In the genomic region with DNA sequence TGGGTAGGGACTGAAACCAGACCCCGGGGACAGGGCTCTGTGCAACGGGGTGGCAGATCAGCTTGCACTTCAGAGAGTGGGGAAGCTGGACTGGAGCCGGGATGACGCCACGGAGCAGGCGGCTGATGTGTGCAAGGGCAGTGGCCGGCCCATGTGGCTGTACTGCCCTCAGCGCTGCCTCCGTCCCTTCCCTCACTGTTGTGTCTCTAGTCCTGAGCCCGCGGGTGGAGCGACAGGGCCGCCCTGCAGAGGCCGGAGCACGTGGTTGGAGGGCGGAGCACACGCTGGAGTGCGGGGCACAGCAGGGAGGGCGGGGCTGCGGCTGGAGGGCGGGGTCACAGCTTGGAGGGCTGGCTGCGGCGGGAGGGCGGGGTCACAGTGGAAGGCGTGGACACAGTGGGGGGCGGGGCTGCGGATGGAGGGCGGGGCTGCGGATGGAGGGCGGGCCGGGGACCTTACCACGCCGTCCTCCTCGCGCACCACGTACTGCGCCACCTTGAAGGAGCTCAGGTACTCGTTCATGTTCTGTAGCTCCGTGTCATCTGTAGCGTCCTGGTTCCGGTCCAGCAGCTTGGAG, we compare ENCODE assay signal across 9 cellular contexts.
A peak's percentile ranks its signal among the peaks of the same experiment; 100 is the strongest.
DNase-seq lines count a peak whose midpoint lies in the region; ATAC-seq lines count a peak whose summit lies in the region.
"Had no signal": no experiment of that assay in that cellular context is flagged by ENCODE, and none has a peak within 500 bp of the region (broad histone marks: within the 10 kb centered on the region; RNA-seq: fewer than 3 reads in every experiment).

No MANE protein-coding gene starts in this region.

- H3K4me1 ChIP-seq in iPS-18a (ENCODE audit: control insufficient read depth, low read depth, low read length): no peaks in the 10 kb centered on the region

- peak overlapping the region; percentile 30 for H3K4me3 ChIP-seq in iPS-18a (ENCODE audit: low read length)

- no peak overlapping the region for H3K9ac ChIP-seq in iPS-18a (ENCODE audit: low read length)

- DNase-seq in NCI-H1436 (lab: John Stamatoyannopoulos, UW): peak; percentile 42
- DNase-seq in NCI-H1436 treated with DMSO at 0.1 percent for 48 hours (lab: John Stamatoyannopoulos, UW): no peak
- peak; percentile 47 to 76 (median 55) for DNase-seq in T-helper 2 cell
- DNase-seq in amniotic epithelial cell (ENCODE audit: low read depth): peak; percentile 33
- peak; percentile 42 to 58 for DNase-seq in stimulated activated CD4-positive, alpha-beta T cell treated with anti-CD3 and anti-CD28 coated beads, Interleukin-1b, Interleukin-23, amount 100 ng/mL, for 1 hour (ENCODE audit: low read depth in 2 of 2)
- DNase-seq in NCI-H2107 (lab: John Stamatoyannopoulos, UW): no peak

- no peak overlapping the region for H3K27ac ChIP-seq in iPS-18a (ENCODE audit: low read length)
- H3K27ac ChIP-seq: 22Rv1 had no signal

- H3K9me3 ChIP-seq in iPS-18a (ENCODE audit: control insufficient read depth, low read depth, low read length): no peaks in the 10 kb centered on the region

- no peak for ATAC-seq in HG03378 (IDR thresholded peaks at IDR 0.05; ENCODE audit: unreplicated experiment)

- peaks cover 19% of the 10 kb centered on the region for H3K27me3 ChIP-seq in iPS-18a (ENCODE audit: control insufficient read depth, insufficient read depth, low read length)

- no peaks in the 10 kb centered on the region for H3K36me3 ChIP-seq in iPS-18a (ENCODE audit: control insufficient read depth, low read depth, low read length)

Comparison
In these comparisons a context has a peak if more than half of its experiments do, and no peak if none do; other contexts are left out.
1. DNase-seq: peak in NCI-H1436 (single experiment), T-helper 2 cell (5 of 5), amniotic epithelial cell (single experiment) and stimulated activated CD4-positive, alpha-beta T cell treated with anti-CD3 and anti-CD28 coated beads, Interleukin-1b, Interleukin-23, amount 100 ng/mL, for 1 hour (2 of 2); none in NCI-H1436 treated with DMSO at 0.1 percent for 48 hours (single experiment) and NCI-H2107 (single experiment).